18 cellular contexts compared by ENCODE assay signal in the genomic region with DNA sequence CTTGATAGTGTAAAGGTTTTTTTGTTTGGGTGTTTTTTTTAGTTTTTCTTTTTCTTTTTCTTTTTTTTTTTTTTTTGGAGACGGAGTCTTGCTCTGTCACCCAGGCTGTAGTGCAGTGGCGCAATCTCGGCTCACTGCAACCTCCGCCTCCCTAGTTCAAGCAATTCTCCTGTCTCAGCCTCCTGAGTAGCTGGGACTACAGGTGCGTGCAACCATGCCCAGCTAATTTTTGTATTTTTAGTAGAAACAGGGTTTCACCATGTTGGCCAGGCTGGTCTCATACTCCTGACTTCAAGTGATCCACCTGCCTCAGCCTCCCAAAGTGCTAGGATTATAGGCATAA. TPM values are rescaled to one million over a fixed set of nuclear protein-coding genes. Genes with fewer than 3 reads are reported as not detected.
"Had no signal": no experiment of that assay in that cellular context is flagged by ENCODE, and none has a peak within 500 bp of the region (broad histone marks: within the 10 kb centered on the region; RNA-seq: fewer than 3 reads in every experiment).

No MANE protein-coding gene starts in this region.

RNA-seq across cellular contexts. Expression of gene C3orf85, which starts 3.1 kb away (rescaled TPM):
- total RNA-seq: cerebellum, dermis microvascular lymphatic vessel endothelial cell, endodermal cell, esophagus mucosa, esophagus squamous epithelium, gastrocnemius medialis, glomerular endothelial cell, heart right ventricle, kidney, left ventricle myocardium inferior, lower leg skin, lower lobe of right lung, lung microvascular endothelial cell, mesenteric fat pad, mesothelial cell of epicardium, myocyte had no signal
- polyA plus RNA-seq: heart right ventricle, immature natural killer cell had no signal

RNA-seq across cellular contexts. Expression of gene MORC1, which starts 15.5 kb away (rescaled TPM):
- total RNA-seq: dermis microvascular lymphatic vessel endothelial cell, endodermal cell, esophagus mucosa, esophagus squamous epithelium, gastrocnemius medialis, glomerular endothelial cell, heart right ventricle, left ventricle myocardium inferior, lower leg skin, lower lobe of right lung, lung microvascular endothelial cell, mesenteric fat pad, mucosa of descending colon, myocyte had no signal
- polyA plus RNA-seq: heart right ventricle, immature natural killer cell had no signal
